22 cellular contexts compared by ENCODE assay signal in the genomic region with DNA sequence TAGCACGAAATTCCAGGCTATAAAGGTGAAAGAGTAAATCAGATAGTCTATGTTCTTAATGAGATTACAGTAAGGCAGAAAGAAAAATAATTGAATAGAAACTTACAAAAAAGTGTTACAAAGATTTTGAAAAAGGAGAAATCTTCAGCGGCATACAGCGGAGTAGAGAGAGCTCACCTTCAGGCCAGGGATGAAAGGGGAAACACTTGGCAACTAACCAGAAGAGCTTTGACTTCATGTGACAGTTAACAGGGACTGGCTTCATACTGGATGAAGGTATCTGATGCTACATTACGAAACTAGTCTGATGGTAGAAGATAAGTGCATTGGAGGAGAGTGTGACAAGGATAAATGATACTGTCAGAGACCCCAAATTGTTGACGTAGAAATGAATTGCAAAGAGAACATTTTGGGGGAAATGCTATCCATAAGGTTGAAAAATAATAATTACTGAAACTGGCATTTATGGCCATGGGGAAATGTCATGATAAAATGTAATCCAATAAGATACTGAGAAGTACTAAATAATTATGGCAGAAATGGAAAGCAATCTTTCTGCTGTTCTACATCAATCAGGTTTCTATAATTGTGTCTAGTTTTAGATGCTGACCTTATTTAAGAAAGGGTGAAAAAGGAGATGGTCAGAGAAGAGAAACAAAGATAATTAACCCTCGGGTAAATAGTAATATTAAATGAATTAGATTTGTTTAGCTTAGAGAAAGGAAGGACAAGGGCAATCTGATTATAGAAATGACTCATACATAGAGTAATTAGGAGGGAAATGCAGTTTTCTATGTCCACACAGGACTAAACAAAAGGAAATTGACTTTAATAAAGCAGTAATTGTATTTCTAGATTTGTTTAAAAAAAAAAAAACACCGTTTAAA.
DNase-seq lines count a peak whose midpoint lies in the region; ATAC-seq, FAIRE-seq and TF ChIP-seq lines count a peak whose summit lies in the region.
"Had no signal": no experiment of that assay in that cellular context is flagged by ENCODE, and none has a peak within 500 bp of the region (broad histone marks: within the 10 kb centered on the region; RNA-seq: fewer than 3 reads in every experiment).

No MANE protein-coding gene starts in this region.

- H3K36me3 ChIP-seq in pancreas, result no peaks in the 10 kb centered on the region
- H3K36me3 ChIP-seq: Peyer's patch, SJSA1 had no signal

- H3K4me3 ChIP-seq in retinal pigment epithelial cell (ENCODE audit: low read length) (no peak overlapping the region), pancreas (no peak overlapping the region)
- H3K4me3 ChIP-seq: K562, Peyer's patch, SJSA1 had no signal

- no peak for FAIRE-seq in pancreas (lab: Jason Lieb, UNC)
- FAIRE-seq: GM19239, HepG2, K562 had no signal

- H3K27me3 ChIP-seq in pancreas, result no peaks in the 10 kb centered on the region
- H3K27me3 ChIP-seq: Peyer's patch, SJSA1 had no signal

- ATAC-seq in SK-N-SH treated with all-trans-retinoic acid at 6 μM for 48 hours (peak; percentile 87), pancreas (no peak)
- ATAC-seq: CD8-positive, alpha-beta T cell; HepG2; K562 had no signal

- H3K27ac ChIP-seq in pancreas, result no peak overlapping the region
- H3K27ac ChIP-seq: HL-60, Peyer's patch, SJSA1 had no signal

- peak; percentile 19 for DNase-seq in ELR (ENCODE audit: low read depth)
- DNase-seq in NCI-H748 treated with DMSO at 0.1 percent for 48 hours (lab: John Stamatoyannopoulos, UW), result peak; percentile 56
- DNase-seq in retinal pigment epithelial cell (ENCODE audit: low read depth), result peak; percentile 34
- DNase-seq in NCI-H526 (lab: John Stamatoyannopoulos, UW), result no peak
- DNase-seq in pancreas, result no peak
- no peak for DNase-seq in NCI-H1048 (lab: John Stamatoyannopoulos, UW)
- DNase-seq: C1 segment of cervical spinal cord; CD8-positive, alpha-beta T cell; GF-D8; NCI-H1092 treated with DMSO at 0.1 percent for 48 hours; NCI-H1694 treated with DMSO at 0.1 percent for 48 hours; NCI-H2081 treated with DMSO at 0.1 percent for 48 hours; NCI-H2171 treated with DMSO at 0.1 percent for 48 hours; NCI-H526 treated with DMSO at 0.1 percent for 48 hours; Peyer's patch; T-helper 2 cell had no signal

- 45 to 53% methylated on average over 7 of the region's 7 CpGs for WGBS in pancreas, 2 donors

- TF ChIP-seq CTCF in retinal pigment epithelial cell (conservative IDR thresholded peaks at IDR 0.05; ENCODE audit: low read depth, low read length) (no peak), pancreas (IDR thresholded peaks at IDR 0.05) (no peak)

- intact Hi-C loops in pancreas (cut with DNase I), result no loop called here

- H3K4me1 ChIP-seq in pancreas, result no peaks in the 10 kb centered on the region
- H3K4me1 ChIP-seq: Peyer's patch, SJSA1 had no signal

- no peaks in the 10 kb centered on the region for H3K9me3 ChIP-seq in pancreas
- H3K9me3 ChIP-seq: SJSA1 had no signal

TF ChIP-seq in SK-N-SH treated with all-trans-retinoic acid at 6 μM for 48 hours, 23 proteins besides CTCF, POLR2A, EP300 and RAD21 (continues in another document):
- TF ChIP-seq ZNF565 (CRISPR knock-in tag; conservative IDR thresholded peaks at IDR 0.05; ENCODE audit: low read depth), result 0 out of 2 replicates have a peak, but pooled peaks have one; percentile 12
- TF ChIP-seq ISL1 (CRISPR knock-in tag; IDR thresholded peaks at IDR 0.05), result no peak; the same call in none of the 2 replicates
- TF ChIP-seq, protein P1, sequence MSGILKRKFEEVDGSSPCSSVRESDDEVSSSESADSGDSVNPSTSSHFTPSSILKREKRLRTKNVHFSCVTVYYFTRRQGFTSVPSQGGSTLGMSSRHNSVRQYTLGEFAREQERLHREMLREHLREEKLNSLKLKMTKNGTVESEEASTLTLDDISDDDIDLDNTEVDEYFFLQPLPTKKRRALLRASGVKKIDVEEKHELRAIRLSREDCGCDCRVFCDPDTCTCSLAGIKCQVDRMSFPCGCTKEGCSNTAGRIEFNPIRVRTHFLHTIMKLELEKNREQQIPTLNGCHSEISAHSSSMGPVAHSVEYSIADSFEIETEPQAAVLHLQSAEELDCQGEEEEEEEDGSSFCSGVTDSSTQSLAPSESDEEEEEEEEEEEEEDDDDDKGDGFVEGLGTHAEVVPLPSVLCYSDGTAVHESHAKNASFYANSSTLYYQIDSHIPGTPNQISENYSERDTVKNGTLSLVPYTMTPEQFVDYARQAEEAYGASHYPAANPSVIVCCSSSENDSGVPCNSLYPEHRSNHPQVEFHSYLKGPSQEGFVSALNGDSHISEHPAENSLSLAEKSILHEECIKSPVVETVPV (CRISPR knock-in tag; IDR thresholded peaks at IDR 0.05), result peak; percentile 59; the same call in 1 of the 2 replicates
- no peak for TF ChIP-seq ZFP3 (CRISPR knock-in tag; IDR thresholded peaks at IDR 0.05)
- TF ChIP-seq OSR1 (CRISPR knock-in tag; IDR thresholded peaks at IDR 0.05), result no peak
- peak; percentile 44; the same call in 1 of the 2 replicates for TF ChIP-seq ZNF8 (CRISPR knock-in tag; IDR thresholded peaks at IDR 0.05)
- no peak for TF ChIP-seq CSDC2 (CRISPR knock-in tag; IDR thresholded peaks at IDR 0.05)
- no peak for TF ChIP-seq ESRRG (CRISPR knock-in tag; IDR thresholded peaks at IDR 0.05)
- TF ChIP-seq TOX (CRISPR knock-in tag; IDR thresholded peaks at IDR 0.05; ENCODE audit: borderline replicate concordance), result peak; percentile 27; the same call in 1 of the 2 replicates
- peak; percentile 97 for TF ChIP-seq ZNF70 (CRISPR knock-in tag; IDR thresholded peaks at IDR 0.05)
- TF ChIP-seq, protein P2, sequence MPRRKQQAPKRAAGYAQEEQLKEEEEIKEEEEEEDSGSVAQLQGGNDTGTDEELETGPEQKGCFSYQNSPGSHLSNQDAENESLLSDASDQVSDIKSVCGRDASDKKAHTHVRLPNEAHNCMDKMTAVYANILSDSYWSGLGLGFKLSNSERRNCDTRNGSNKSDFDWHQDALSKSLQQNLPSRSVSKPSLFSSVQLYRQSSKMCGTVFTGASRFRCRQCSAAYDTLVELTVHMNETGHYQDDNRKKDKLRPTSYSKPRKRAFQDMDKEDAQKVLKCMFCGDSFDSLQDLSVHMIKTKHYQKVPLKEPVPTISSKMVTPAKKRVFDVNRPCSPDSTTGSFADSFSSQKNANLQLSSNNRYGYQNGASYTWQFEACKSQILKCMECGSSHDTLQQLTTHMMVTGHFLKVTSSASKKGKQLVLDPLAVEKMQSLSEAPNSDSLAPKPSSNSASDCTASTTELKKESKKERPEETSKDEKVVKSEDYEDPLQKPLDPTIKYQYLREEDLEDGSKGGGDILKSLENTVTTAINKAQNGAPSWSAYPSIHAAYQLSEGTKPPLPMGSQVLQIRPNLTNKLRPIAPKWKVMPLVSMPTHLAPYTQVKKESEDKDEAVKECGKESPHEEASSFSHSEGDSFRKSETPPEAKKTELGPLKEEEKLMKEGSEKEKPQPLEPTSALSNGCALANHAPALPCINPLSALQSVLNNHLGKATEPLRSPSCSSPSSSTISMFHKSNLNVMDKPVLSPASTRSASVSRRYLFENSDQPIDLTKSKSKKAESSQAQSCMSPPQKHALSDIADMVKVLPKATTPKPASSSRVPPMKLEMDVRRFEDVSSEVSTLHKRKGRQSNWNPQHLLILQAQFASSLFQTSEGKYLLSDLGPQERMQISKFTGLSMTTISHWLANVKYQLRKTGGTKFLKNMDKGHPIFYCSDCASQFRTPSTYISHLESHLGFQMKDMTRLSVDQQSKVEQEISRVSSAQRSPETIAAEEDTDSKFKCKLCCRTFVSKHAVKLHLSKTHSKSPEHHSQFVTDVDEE (CRISPR knock-in tag; IDR thresholded peaks at IDR 0.05), result peak; percentile 97
- TF ChIP-seq ZC3H10 (CRISPR knock-in tag; IDR thresholded peaks at IDR 0.05), result peak; percentile 72
- TF ChIP-seq RARB (CRISPR knock-in tag; IDR thresholded peaks at IDR 0.05), result peak; percentile 38; the same call in 1 of the 2 replicates
- TF ChIP-seq TCF4 (CRISPR knock-in tag; IDR thresholded peaks at IDR 0.05; ENCODE audit: borderline replicate concordance), result peak; percentile 59
- peak; percentile 71; the same call in 1 of the 2 replicates for TF ChIP-seq PPARA (CRISPR knock-in tag; IDR thresholded peaks at IDR 0.05; ENCODE audit: borderline replicate concordance)
- no peak for TF ChIP-seq ZFP30 (CRISPR knock-in tag; IDR thresholded peaks at IDR 0.05)
- TF ChIP-seq BACH2 (CRISPR knock-in tag; IDR thresholded peaks at IDR 0.05; ENCODE audit: borderline replicate concordance), result no peak
- peak; percentile 68 for TF ChIP-seq SNAI2 (CRISPR knock-in tag; IDR thresholded peaks at IDR 0.05)
- TF ChIP-seq, protein P3, sequence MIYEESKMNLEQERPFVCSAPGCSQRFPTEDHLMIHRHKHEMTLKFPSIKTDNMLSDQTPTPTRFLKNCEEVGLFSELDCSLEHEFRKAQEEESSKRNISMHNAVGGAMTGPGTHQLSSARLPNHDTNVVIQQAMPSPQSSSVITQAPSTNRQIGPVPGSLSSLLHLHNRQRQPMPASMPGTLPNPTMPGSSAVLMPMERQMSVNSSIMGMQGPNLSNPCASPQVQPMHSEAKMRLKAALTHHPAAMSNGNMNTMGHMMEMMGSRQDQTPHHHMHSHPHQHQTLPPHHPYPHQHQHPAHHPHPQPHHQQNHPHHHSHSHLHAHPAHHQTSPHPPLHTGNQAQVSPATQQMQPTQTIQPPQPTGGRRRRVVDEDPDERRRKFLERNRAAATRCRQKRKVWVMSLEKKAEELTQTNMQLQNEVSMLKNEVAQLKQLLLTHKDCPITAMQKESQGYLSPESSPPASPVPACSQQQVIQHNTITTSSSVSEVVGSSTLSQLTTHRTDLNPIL (CRISPR knock-in tag; IDR thresholded peaks at IDR 0.05; ENCODE audit: low read depth), result 0 out of 2 replicates have a peak, but pooled peaks have one; percentile 15
- TF ChIP-seq, protein P4, sequence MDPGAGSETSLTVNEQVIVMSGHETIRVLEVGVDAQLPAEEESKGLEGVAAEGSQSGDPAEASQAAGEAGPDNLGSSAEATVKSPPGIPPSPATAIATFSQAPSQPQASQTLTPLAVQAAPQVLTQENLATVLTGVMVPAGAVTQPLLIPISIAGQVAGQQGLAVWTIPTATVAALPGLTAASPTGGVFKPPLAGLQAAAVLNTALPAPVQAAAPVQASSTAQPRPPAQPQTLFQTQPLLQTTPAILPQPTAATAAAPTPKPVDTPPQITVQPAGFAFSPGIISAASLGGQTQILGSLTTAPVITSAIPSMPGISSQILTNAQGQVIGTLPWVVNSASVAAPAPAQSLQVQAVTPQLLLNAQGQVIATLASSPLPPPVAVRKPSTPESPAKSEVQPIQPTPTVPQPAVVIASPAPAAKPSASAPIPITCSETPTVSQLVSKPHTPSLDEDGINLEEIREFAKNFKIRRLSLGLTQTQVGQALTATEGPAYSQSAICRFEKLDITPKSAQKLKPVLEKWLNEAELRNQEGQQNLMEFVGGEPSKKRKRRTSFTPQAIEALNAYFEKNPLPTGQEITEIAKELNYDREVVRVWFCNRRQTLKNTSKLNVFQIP (CRISPR knock-in tag; IDR thresholded peaks at IDR 0.05; ENCODE audit: borderline replicate concordance, low read depth), result peak; percentile 85; the same call in 1 of the 2 replicates

Comparison
In these comparisons a context has a peak if more than half of its experiments do, and no peak if none do; other contexts are left out.
1. DNase-seq: peak in ELR (single experiment), NCI-H748 treated with DMSO at 0.1 percent for 48 hours (single experiment) and retinal pigment epithelial cell (single experiment); none in NCI-H526 (0 of 2), pancreas (0 of 6) and NCI-H1048 (single experiment).